In genomic region chr16:3872216-3872895, GRCh38 we compare ENCODE assay signal across 13 cellular contexts. TPM values are rescaled to one million over a fixed set of nuclear protein-coding genes. Genes with fewer than 3 reads are reported as not detected.
A peak's percentile ranks its signal among the peaks of the same experiment; 100 is the strongest.
DNase-seq lines count a peak whose midpoint lies in the region; ATAC-seq and TF ChIP-seq lines count a peak whose summit lies in the region.
"Had no signal": no experiment of that assay in that cellular context is flagged by ENCODE, and none has a peak within 500 bp of the region (broad histone marks: within the 10 kb centered on the region; RNA-seq: fewer than 3 reads in every experiment).

No MANE protein-coding gene starts in this region.

- TF ChIP-seq CTCF in tibial artery (IDR thresholded peaks at IDR 0.05) = no peak

- ATAC-seq in activated T-cell treated with anti-CD3 and anti-CD28 coated beads, Interleukin-2, amount 50 U/mL, for 4 hours = no peak
- ATAC-seq in central memory CD8-positive, alpha-beta T cell (replicated peaks; ENCODE audit: extremely low read depth, poor library complexity, severe bottlenecking) = no peak
- no peak for ATAC-seq in naive thymus-derived CD4-positive, alpha-beta T cell
- ATAC-seq in HG03159 (IDR thresholded peaks at IDR 0.05; ENCODE audit: unreplicated experiment) (no peak), GM21723 (IDR thresholded peaks at IDR 0.05; ENCODE audit: unreplicated experiment) (no peak)
- ATAC-seq: activated CD8-positive, alpha-beta T cell treated with anti-CD3 and anti-CD28 coated beads, Interleukin-2, amount 10 ng/mL, durations not matched to agents 7 days and 5 days; mucosa of descending colon had no signal

- no peaks in the 10 kb centered on the region for H3K36me3 ChIP-seq in naive thymus-derived CD4-positive, alpha-beta T cell (ENCODE audit: control insufficient read depth in 2 of 3, insufficient read depth in 3 of 3, low read length in 3 of 3)
- H3K36me3 ChIP-seq in tibial artery = no peaks in the 10 kb centered on the region

- no peak for DNase-seq in activated T-cell treated with anti-CD3 and anti-CD28 coated beads, Interleukin-2, amount 50 U/mL, for 24 hours
- no peak for DNase-seq in activated T-cell treated with anti-CD3 and anti-CD28 coated beads, Interleukin-2, amount 50 U/mL, for 4 hours
- DNase-seq in central memory CD8-positive, alpha-beta T cell (ENCODE audit: low spot score in 2 of 2) = no peak
- no peak for DNase-seq in naive thymus-derived CD4-positive, alpha-beta T cell
- DNase-seq in tibial artery (no peak), T-helper 9 cell (no peak)
- DNase-seq: activated CD8-positive, alpha-beta T cell treated with anti-CD3 and anti-CD28 coated beads, Interleukin-2, amount 10 ng/mL, durations not matched to agents 7 days and 5 days; activated naive CD8-positive, alpha-beta T cell treated with anti-CD3 and anti-CD28 coated beads, Interleukin-2, amount 10 ng/mL, durations not matched to agents 7 days and 5 days; mucosa of descending colon; NCI-H1417; NCI-H748 treated with DMSO at 0.1 percent for 48 hours had no signal

- H3K27me3 Mint-ChIP-seq in activated T-cell treated with anti-CD3 and anti-CD28 coated beads, Interleukin-2, amount 50 U/mL, for 24 hours = no peaks in the 10 kb centered on the region
- H3K27me3 Mint-ChIP-seq in activated T-cell treated with anti-CD3 and anti-CD28 coated beads, Interleukin-2, amount 50 U/mL, for 4 hours (ENCODE audit: low read depth) = no peaks in the 10 kb centered on the region
- no peaks in the 10 kb centered on the region for H3K27me3 Mint-ChIP-seq in central memory CD8-positive, alpha-beta T cell
- no peaks in the 10 kb centered on the region for H3K27me3 Mint-ChIP-seq in naive thymus-derived CD4-positive, alpha-beta T cell
- H3K27me3 Mint-ChIP-seq: activated naive CD8-positive, alpha-beta T cell treated with anti-CD3 and anti-CD28 coated beads, Interleukin-2, amount 10 ng/mL, durations not matched to agents 7 days and 5 days had no signal

- POLR2A ChIA-PET in naive thymus-derived CD4-positive, alpha-beta T cell (lab: Charles Lee) = interaction anchor here (0.6 to 1.0 kb wide), 2 partner anchors 34 to 76 kb away, joined by 3 to 4 read pairs; no protein-coding TSS in a partner anchor

- H3K9me3 Mint-ChIP-seq in activated T-cell treated with anti-CD3 and anti-CD28 coated beads, Interleukin-2, amount 50 U/mL, for 24 hours = no peaks in the 10 kb centered on the region
- no peaks in the 10 kb centered on the region for H3K9me3 Mint-ChIP-seq in activated T-cell treated with anti-CD3 and anti-CD28 coated beads, Interleukin-2, amount 50 U/mL, for 4 hours
- no peaks in the 10 kb centered on the region for H3K9me3 Mint-ChIP-seq in central memory CD8-positive, alpha-beta T cell
- no peaks in the 10 kb centered on the region for H3K9me3 Mint-ChIP-seq in naive thymus-derived CD4-positive, alpha-beta T cell
- H3K9me3 Mint-ChIP-seq: activated naive CD8-positive, alpha-beta T cell treated with anti-CD3 and anti-CD28 coated beads, Interleukin-2, amount 10 ng/mL, durations not matched to agents 7 days and 5 days had no signal

- H3K27ac Mint-ChIP-seq in activated T-cell treated with anti-CD3 and anti-CD28 coated beads, Interleukin-2, amount 50 U/mL, for 24 hours = peak overlapping the region; percentile 27
- no peak overlapping the region for H3K27ac Mint-ChIP-seq in central memory CD8-positive, alpha-beta T cell (ENCODE audit: low read depth)
- peak overlapping the region in 5 of 9 donors; percentile 15 to 85 (median 47) for H3K27ac Mint-ChIP-seq in naive thymus-derived CD4-positive, alpha-beta T cell
- H3K27ac Mint-ChIP-seq: activated CD8-positive, alpha-beta T cell treated with anti-CD3 and anti-CD28 coated beads, Interleukin-2, amount 10 ng/mL, durations not matched to agents 7 days and 5 days; activated naive CD8-positive, alpha-beta T cell treated with anti-CD3 and anti-CD28 coated beads, Interleukin-2, amount 10 ng/mL, durations not matched to agents 7 days and 5 days had no signal

- intact Hi-C loops in naive thymus-derived CD4-positive, alpha-beta T cell (cut with micrococcal nuclease) = loop anchor here in 1 of 2 donors (10.0 kb wide), 1 partner anchor 48 kb away; no protein-coding TSS in a partner anchor
- intact Hi-C loops in tibial artery (cut with DNase I; ENCODE audit: low total_unique reads) = no loop called here

- CTCF ChIA-PET in naive thymus-derived CD4-positive, alpha-beta T cell (lab: Charles Lee) = no interaction called here

- no peak overlapping the region for H3K4me3 Mint-ChIP-seq in activated T-cell treated with anti-CD3 and anti-CD28 coated beads, Interleukin-2, amount 50 U/mL, for 24 hours
- no peak overlapping the region for H3K4me3 Mint-ChIP-seq in activated T-cell treated with anti-CD3 and anti-CD28 coated beads, Interleukin-2, amount 50 U/mL, for 4 hours
- peak overlapping the region; percentile 49 for H3K4me3 Mint-ChIP-seq in central memory CD8-positive, alpha-beta T cell
- peak overlapping the region in 9 of 10 donors; percentile 10 to 98 (median 62) for H3K4me3 Mint-ChIP-seq in naive thymus-derived CD4-positive, alpha-beta T cell
- H3K4me3 Mint-ChIP-seq: activated CD8-positive, alpha-beta T cell treated with anti-CD3 and anti-CD28 coated beads, Interleukin-2, amount 10 ng/mL, durations not matched to agents 7 days and 5 days; activated naive CD8-positive, alpha-beta T cell treated with anti-CD3 and anti-CD28 coated beads, Interleukin-2, amount 10 ng/mL, durations not matched to agents 7 days and 5 days had no signal

- no peaks in the 10 kb centered on the region for H3K9me3 ChIP-seq in naive thymus-derived CD4-positive, alpha-beta T cell (ENCODE audit: control insufficient read depth in 2 of 3, low read length in 3 of 3)
- no peaks in the 10 kb centered on the region for H3K9me3 ChIP-seq in tibial artery
- H3K9me3 ChIP-seq: mucosa of descending colon had no signal

- H3K36me3 Mint-ChIP-seq in activated T-cell treated with anti-CD3 and anti-CD28 coated beads, Interleukin-2, amount 50 U/mL, for 24 hours (ENCODE audit: low read depth) = peaks cover 6% of the 10 kb centered on the region
- peaks cover 3% of the 10 kb centered on the region for H3K36me3 Mint-ChIP-seq in activated T-cell treated with anti-CD3 and anti-CD28 coated beads, Interleukin-2, amount 50 U/mL, for 4 hours (ENCODE audit: insufficient read depth)
- H3K36me3 Mint-ChIP-seq in central memory CD8-positive, alpha-beta T cell (ENCODE audit: insufficient read depth) = peaks cover 15% of the 10 kb centered on the region
- peaks cover 0 to 7% (median 0%) of the 10 kb centered on the region in 5 donors for H3K36me3 Mint-ChIP-seq in naive thymus-derived CD4-positive, alpha-beta T cell

- H3K27me3 ChIP-seq in naive thymus-derived CD4-positive, alpha-beta T cell (ENCODE audit: control insufficient read depth in 2 of 2, insufficient read depth in 2 of 2, low read length in 2 of 2) = no peaks in the 10 kb centered on the region
- H3K27me3 ChIP-seq in tibial artery = no peaks in the 10 kb centered on the region

- no peak overlapping the region for H3K4me3 ChIP-seq in naive thymus-derived CD4-positive, alpha-beta T cell (ENCODE audit: low read length)
- peak overlapping the region in 1 of 2 donors; percentile 2 for H3K4me3 ChIP-seq in tibial artery
- H3K4me3 ChIP-seq: mucosa of descending colon had no signal

- peaks cover 68 to 89% of the 10 kb centered on the region in 2 donors for H3K4me1 ChIP-seq in naive thymus-derived CD4-positive, alpha-beta T cell (ENCODE audit: control insufficient read depth in 2 of 2, insufficient read depth in 2 of 2, low read length in 2 of 2)
- peaks cover 0 to 96% (median 76%) of the 10 kb centered on the region in 4 donors for H3K4me1 ChIP-seq in tibial artery

- peaks cover 93% of the 10 kb centered on the region for H3K4me1 Mint-ChIP-seq in activated T-cell treated with anti-CD3 and anti-CD28 coated beads, Interleukin-2, amount 50 U/mL, for 24 hours (ENCODE audit: low read depth)
- peaks cover 93% of the 10 kb centered on the region for H3K4me1 Mint-ChIP-seq in activated T-cell treated with anti-CD3 and anti-CD28 coated beads, Interleukin-2, amount 50 U/mL, for 4 hours (ENCODE audit: low read depth)
- H3K4me1 Mint-ChIP-seq in central memory CD8-positive, alpha-beta T cell = peaks cover 96% of the 10 kb centered on the region
- H3K4me1 Mint-ChIP-seq in naive thymus-derived CD4-positive, alpha-beta T cell = peaks cover 76 to 100% (median 98%) of the 10 kb centered on the region in 7 donors

- H3K27ac ChIP-seq in naive thymus-derived CD4-positive, alpha-beta T cell (ENCODE audit: low read depth, low read length) = no peak overlapping the region
- peak overlapping the region; percentile 52 to 59 for H3K27ac ChIP-seq in tibial artery

RNA-seq across cellular contexts. Expression of gene CREBBP, which starts 8.2 kb away (rescaled TPM):
- 10 to 100 TPM; 44.7 to 47.2 (median 45.3) TPM for total RNA-seq in activated T-cell treated with anti-CD3 and anti-CD28 coated beads, Interleukin-2, amount 50 U/mL, for 4 hours
- total RNA-seq in naive thymus-derived CD4-positive, alpha-beta T cell = 100 to 1,000 TPM in 4 of 5 experiments, 10 to 100 TPM in 1; 73.6 to 194 (median 137) TPM
- 10 to 100 TPM; 10.5 to 15.6 TPM for polyA plus RNA-seq in naive thymus-derived CD4-positive, alpha-beta T cell

Comparison
In these comparisons a context has a peak if more than half of its experiments do, and no peak if none do; other contexts are left out.
1. H3K4me3 Mint-ChIP-seq: peak in central memory CD8-positive, alpha-beta T cell (single experiment) and naive thymus-derived CD4-positive, alpha-beta T cell (9 of 10); none in activated T-cell treated with anti-CD3 and anti-CD28 coated beads, Interleukin-2, amount 50 U/mL, for 24 hours (single experiment) and activated T-cell treated with anti-CD3 and anti-CD28 coated beads, Interleukin-2, amount 50 U/mL, for 4 hours (single experiment).